ENCODE assay signal across 8 cellular contexts in genomic region chr1:178093958-178094751, GRCh38. TPM values are rescaled to one million over a fixed set of nuclear protein-coding genes. Genes with fewer than 3 reads are reported as not detected.
A peak's percentile ranks its signal among the peaks of the same experiment; 100 is the strongest.
DNase-seq lines count a peak whose midpoint lies in the region; ATAC-seq and TF ChIP-seq lines count a peak whose summit lies in the region.

RASAL2 (plus strand) TSS chr1:178094104; CDS start chr1:178094493, 389 bp downstream.

- H3K4me3 ChIP-seq in lower leg skin (ENCODE audit: low read depth, poor library complexity, severe bottlenecking) = peak within 1 kb of the TSS; percentile 96

- peak; percentile 56 for ATAC-seq in GM21528 (IDR thresholded peaks at IDR 0.05; ENCODE audit: low FRiP score, unreplicated experiment)
- ATAC-seq in effector memory CD8-positive, alpha-beta T cell (replicated peaks) = no peak
- peak; percentile 68 for ATAC-seq in stimulated activated naive CD8-positive, alpha-beta T cell treated with anti-CD3 and anti-CD28 coated beads, Interleukin-15, amount 100 ng/mL, for 72 hours

- WGBS in lower leg skin, 2 donors = 0 to 1% methylated on average over 21 to 55 of the region's 81 CpGs

- intact Hi-C loops in lower leg skin (cut with DNase I; ENCODE audit: low total_unique reads) = no loop called here

- H3K36me3 Mint-ChIP-seq in effector memory CD8-positive, alpha-beta T cell (ENCODE audit: insufficient read depth) = no peaks in the 10 kb centered on the region

- no peak within 1 kb of the TSS for H3K27ac Mint-ChIP-seq in effector memory CD8-positive, alpha-beta T cell
- H3K27ac Mint-ChIP-seq in stimulated activated naive CD8-positive, alpha-beta T cell treated with anti-CD3 and anti-CD28 coated beads, Interleukin-15, amount 100 ng/mL, for 72 hours = no peak within 1 kb of the TSS

- H3K4me3 Mint-ChIP-seq in effector memory CD8-positive, alpha-beta T cell = peak within 1 kb of the TSS; percentile 25 to 46
- peak within 1 kb of the TSS; percentile 82 for H3K4me3 Mint-ChIP-seq in stimulated activated naive CD8-positive, alpha-beta T cell treated with anti-CD3 and anti-CD28 coated beads, Interleukin-15, amount 100 ng/mL, for 72 hours

- TF ChIP-seq CTCF in lower leg skin (IDR thresholded peaks at IDR 0.05) = no peak

- peaks cover 0 to 2% of the 10 kb centered on the region in 2 donors for H3K4me1 Mint-ChIP-seq in effector memory CD8-positive, alpha-beta T cell (ENCODE audit: low read depth in 2 of 2)
- H3K4me1 Mint-ChIP-seq in stimulated activated naive CD8-positive, alpha-beta T cell treated with anti-CD3 and anti-CD28 coated beads, Interleukin-15, amount 100 ng/mL, for 72 hours = peaks cover 9% of the 10 kb centered on the region

- no peak for TF ChIP-seq POLR2A in lower leg skin (IDR thresholded peaks at IDR 0.05)

- peak; percentile 32 for DNase-seq in NCI-H2107 (lab: John Stamatoyannopoulos, UW)
- no peak for DNase-seq in NCI-H2107 treated with DMSO at 0.1 percent for 48 hours (lab: John Stamatoyannopoulos, UW; ENCODE audit: unreplicated experiment)
- peak in 47 of 76 experiments; percentile 4 to 56 (median 33) for DNase-seq in HUDEP-2 (lab: John Stamatoyannopoulos, UW; ENCODE audit: unreplicated experiment in 76 of 76)
- DNase-seq in SKM-1 (lab: John Stamatoyannopoulos, UW; ENCODE audit: unreplicated experiment) = peak; percentile 66
- no peak for DNase-seq in effector memory CD8-positive, alpha-beta T cell
- peak; percentile 45 to 92 for DNase-seq in lower leg skin (ENCODE audit: low spot score in 2 of 2)
- peak; percentile 10 for DNase-seq in stimulated activated naive CD8-positive, alpha-beta T cell treated with anti-CD3 and anti-CD28 coated beads, Interleukin-15, amount 100 ng/mL, for 72 hours

- H3K27me3 Mint-ChIP-seq in effector memory CD8-positive, alpha-beta T cell = peaks cover 26 to 43% of the 10 kb centered on the region in 2 donors
- H3K27me3 Mint-ChIP-seq in stimulated activated naive CD8-positive, alpha-beta T cell treated with anti-CD3 and anti-CD28 coated beads, Interleukin-15, amount 100 ng/mL, for 72 hours = peaks cover 72% of the 10 kb centered on the region

- H3K9me3 Mint-ChIP-seq in effector memory CD8-positive, alpha-beta T cell = peaks cover 0 to 5% of the 10 kb centered on the region in 2 donors
- peaks cover 0 to 12% of the 10 kb centered on the region in 2 donors for H3K9me3 Mint-ChIP-seq in stimulated activated naive CD8-positive, alpha-beta T cell treated with anti-CD3 and anti-CD28 coated beads, Interleukin-15, amount 100 ng/mL, for 72 hours

RNA-seq across cellular contexts. Expression of gene RASAL2, which starts in this region (rescaled TPM):
- total RNA-seq in lower leg skin = 10 to 100 TPM; 26.0 to 51.4 (median 31.0) TPM

Comparison
In these comparisons a context has a peak if more than half of its experiments do, and no peak if none do; other contexts are left out.
1. DNase-seq: peak in NCI-H2107 (single experiment), HUDEP-2 (47 of 76), SKM-1 (single experiment), lower leg skin (2 of 2) and stimulated activated naive CD8-positive, alpha-beta T cell treated with anti-CD3 and anti-CD28 coated beads, Interleukin-15, amount 100 ng/mL, for 72 hours (2 of 2); none in NCI-H2107 treated with DMSO at 0.1 percent for 48 hours (single experiment) and effector memory CD8-positive, alpha-beta T cell (0 of 3).